In the genomic region with DNA sequence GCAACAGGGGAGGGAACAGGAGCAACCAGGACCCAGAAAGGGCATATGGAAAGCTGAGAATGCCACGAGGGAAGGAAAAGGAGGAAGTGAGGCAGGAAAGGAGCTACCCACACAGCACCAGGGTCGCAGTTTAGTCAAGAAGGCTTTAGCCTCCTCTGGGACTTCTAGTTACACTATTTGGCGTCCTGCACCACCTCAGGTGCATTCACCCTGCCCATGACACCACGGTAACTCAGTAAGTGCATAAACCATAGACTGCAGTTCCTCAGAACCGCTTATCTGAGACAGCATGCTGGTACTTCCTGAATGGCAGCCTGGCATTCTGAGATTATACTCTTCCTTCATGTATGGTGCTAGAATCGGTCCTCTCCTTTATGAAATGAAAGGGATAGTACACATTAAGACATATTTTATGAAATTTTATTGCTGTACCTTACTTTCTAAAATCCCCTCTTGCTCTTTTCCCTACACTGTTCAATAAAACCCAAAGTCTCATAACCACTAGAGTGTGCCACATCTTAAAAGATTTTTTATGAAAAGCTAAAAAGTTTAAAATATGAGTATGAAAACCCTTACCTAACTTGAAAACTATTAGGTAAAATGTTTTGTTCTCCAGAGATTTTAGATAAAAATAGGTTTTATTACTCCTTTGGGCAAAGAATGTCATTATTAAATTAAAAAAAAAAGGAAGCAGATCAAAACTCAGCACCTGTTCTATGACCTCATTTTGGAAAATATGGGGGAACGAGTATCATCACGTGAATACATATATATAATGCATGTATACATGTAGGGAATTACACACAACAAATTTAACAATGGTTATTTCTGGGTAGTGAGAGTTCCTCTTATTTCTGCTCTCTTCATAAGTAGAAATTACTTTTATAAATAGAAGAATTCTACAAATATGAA, we compare ENCODE assay signal across 1 cellular context.
TF ChIP-seq lines count a peak whose summit lies in the region.

No MANE protein-coding gene starts in this region.

TF ChIP-seq in K562, 482 proteins besides CTCF, POLR2A, EP300 and RAD21 (continued from another document):
- TF ChIP-seq, protein P1, sequence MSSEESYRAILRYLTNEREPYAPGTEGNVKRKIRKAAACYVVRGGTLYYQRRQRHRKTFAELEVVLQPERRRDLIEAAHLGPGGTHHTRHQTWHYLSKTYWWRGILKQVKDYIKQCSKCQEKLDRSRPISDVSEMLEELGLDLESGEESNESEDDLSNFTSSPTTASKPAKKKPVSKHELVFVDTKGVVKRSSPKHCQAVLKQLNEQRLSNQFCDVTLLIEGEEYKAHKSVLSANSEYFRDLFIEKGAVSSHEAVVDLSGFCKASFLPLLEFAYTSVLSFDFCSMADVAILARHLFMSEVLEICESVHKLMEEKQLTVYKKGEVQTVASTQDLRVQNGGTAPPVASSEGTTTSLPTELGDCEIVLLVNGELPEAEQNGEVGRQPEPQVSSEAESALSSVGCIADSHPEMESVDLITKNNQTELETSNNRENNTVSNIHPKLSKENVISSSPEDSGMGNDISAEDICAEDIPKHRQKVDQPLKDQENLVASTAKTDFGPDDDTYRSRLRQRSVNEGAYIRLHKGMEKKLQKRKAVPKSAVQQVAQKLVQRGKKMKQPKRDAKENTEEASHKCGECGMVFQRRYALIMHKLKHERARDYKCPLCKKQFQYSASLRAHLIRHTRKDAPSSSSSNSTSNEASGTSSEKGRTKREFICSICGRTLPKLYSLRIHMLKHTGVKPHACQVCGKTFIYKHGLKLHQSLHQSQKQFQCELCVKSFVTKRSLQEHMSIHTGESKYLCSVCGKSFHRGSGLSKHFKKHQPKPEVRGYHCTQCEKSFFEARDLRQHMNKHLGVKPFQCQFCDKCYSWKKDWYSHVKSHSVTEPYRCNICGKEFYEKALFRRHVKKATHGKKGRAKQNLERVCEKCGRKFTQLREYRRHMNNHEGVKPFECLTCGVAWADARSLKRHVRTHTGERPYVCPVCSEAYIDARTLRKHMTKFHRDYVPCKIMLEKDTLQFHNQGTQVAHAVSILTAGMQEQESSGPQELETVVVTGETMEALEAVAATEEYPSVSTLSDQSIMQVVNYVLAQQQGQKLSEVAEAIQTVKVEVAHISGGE (CRISPR knock-in tag; IDR thresholded peaks at IDR 0.05): no peak
- TF ChIP-seq ZNF324 (CRISPR knock-in tag; IDR thresholded peaks at IDR 0.05): no peak
- no peak for TF ChIP-seq NRF1 (conservative IDR thresholded peaks at IDR 0.05 in 1 of 2, IDR thresholded peaks at IDR 0.05 in 1 of 2)
